1 cellular context compared by ENCODE assay signal in the genomic region with DNA sequence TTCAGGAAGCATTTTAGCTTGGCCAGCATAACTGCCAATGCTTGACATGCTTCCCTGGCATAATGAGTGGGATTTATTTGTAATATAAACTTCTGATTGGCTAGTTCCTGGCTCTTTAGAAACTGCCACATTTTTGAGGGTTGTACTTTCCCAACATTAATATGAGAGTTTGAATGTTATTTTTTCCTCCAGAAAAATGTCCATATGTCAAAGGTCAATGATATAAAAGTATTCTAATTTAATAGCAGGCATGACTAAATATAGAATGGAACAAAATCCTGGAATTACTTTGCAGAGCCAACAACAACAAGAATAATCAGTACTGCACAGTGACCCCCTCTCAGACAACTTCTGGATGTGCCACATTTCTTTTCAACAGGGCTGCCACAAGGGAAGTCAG.
TF ChIP-seq lines count a peak whose summit lies in the region.

No MANE protein-coding gene starts in this region.

TF ChIP-seq in SK-N-SH, 30 proteins besides CTCF, POLR2A, EP300 and RAD21 (continued from another document):
- no peak for TF ChIP-seq JUND (IDR thresholded peaks at IDR 0.05)
